In genomic region chr21:34846601-34847112, GRCh38 we compare ENCODE assay signal across 9 cellular contexts.
DNase-seq lines count a peak whose midpoint lies in the region; ATAC-seq and TF ChIP-seq lines count a peak whose summit lies in the region.
"Had no signal": no experiment of that assay in that cellular context is flagged by ENCODE, and none has a peak within 500 bp of the region (broad histone marks: within the 10 kb centered on the region; RNA-seq: fewer than 3 reads in every experiment).

No MANE protein-coding gene starts in this region.

- no peaks in the 10 kb centered on the region for H3K9me3 Mint-ChIP-seq in activated naive CD4-positive, alpha-beta T cell treated with anti-CD3 and anti-CD28 coated beads, Interleukin-2, amount 50 U/mL, for 24 hours

- H3K27ac ChIP-seq in lung (ENCODE audit: low read depth in 1 of 2, low read length in 1 of 2) = peak overlapping the region in 1 of 2 donors; percentile 66

- H3K4me1 Mint-ChIP-seq in activated naive CD4-positive, alpha-beta T cell treated with anti-CD3 and anti-CD28 coated beads, Interleukin-2, amount 50 U/mL, for 24 hours = peaks cover 24% of the 10 kb centered on the region

- H3K27me3 ChIP-seq in lung (ENCODE audit: control insufficient read depth, insufficient read depth) = no peaks in the 10 kb centered on the region

- DNase-seq in activated naive CD4-positive, alpha-beta T cell (lab: John Stamatoyannopoulos, UW) = no peak
- DNase-seq in brain pericyte (ENCODE audit: low read depth, low spot score) (peak; percentile 57), lung (ENCODE audit: low spot score) (peak; percentile 54), hypothalamus (lab: John Stamatoyannopoulos, UW) (no peak), GM19238 (ENCODE audit: insufficient read length, low spot score) (no peak)
- DNase-seq: activated CD4-positive, CD25-positive, alpha-beta regulatory T cell treated with anti-CD3 and anti-CD28 coated beads, Interleukin-2, amount 50 U/mL, for 72 hours had no signal

- no peaks in the 10 kb centered on the region for H3K27me3 Mint-ChIP-seq in activated naive CD4-positive, alpha-beta T cell treated with anti-CD3 and anti-CD28 coated beads, Interleukin-2, amount 50 U/mL, for 24 hours

- H3K36me3 ChIP-seq in lung (ENCODE audit: control insufficient read depth in 2 of 2, insufficient read depth in 2 of 2, low read length in 2 of 2) = peaks cover 0 to 16% of the 10 kb centered on the region in 2 donors

- H3K9me3 ChIP-seq in lung (ENCODE audit: control insufficient read depth in 2 of 2, insufficient read depth in 1 of 2, low read length in 1 of 2) = no peaks in the 10 kb centered on the region

- 51 to 63% methylated on average over 11 of the region's 11 CpGs for WGBS in lung, 2 donors

- peaks cover 0 to 20% of the 10 kb centered on the region in 2 donors for H3K4me1 ChIP-seq in lung (ENCODE audit: control insufficient read depth in 2 of 2, insufficient read depth in 2 of 2, low read length in 2 of 2)

- peak overlapping the region; percentile 88 for H3K27ac Mint-ChIP-seq in activated naive CD4-positive, alpha-beta T cell treated with anti-CD3 and anti-CD28 coated beads, Interleukin-2, amount 50 U/mL, for 24 hours

- H3K4me3 Mint-ChIP-seq in activated naive CD4-positive, alpha-beta T cell treated with anti-CD3 and anti-CD28 coated beads, Interleukin-2, amount 50 U/mL, for 24 hours = no peak overlapping the region

- no peak for TF ChIP-seq CTCF in lung (IDR thresholded peaks at IDR 0.05; ENCODE audit: control extremely low read depth, extremely low read depth)

- ATAC-seq in lung (ENCODE audit: insufficient read depth, low FRiP score) (peak; percentile 50), GM21515 (IDR thresholded peaks at IDR 0.05; ENCODE audit: unreplicated experiment) (no peak), HG02610 (IDR thresholded peaks at IDR 0.05; ENCODE audit: unreplicated experiment) (no peak)

- H3K36me3 Mint-ChIP-seq in activated naive CD4-positive, alpha-beta T cell treated with anti-CD3 and anti-CD28 coated beads, Interleukin-2, amount 50 U/mL, for 24 hours = peaks cover 11% of the 10 kb centered on the region

- no peak overlapping the region for H3K4me3 ChIP-seq in lung

Comparison
In these comparisons a context has a peak if more than half of its experiments do, and no peak if none do; other contexts are left out.
1. DNase-seq: peak in brain pericyte (single experiment) and lung (single experiment); none in activated naive CD4-positive, alpha-beta T cell (0 of 4), hypothalamus (0 of 51) and GM19238 (single experiment).